ENCODE assay signal across 8 cellular contexts in genomic region chrX:149830192-149830873, GRCh38. TPM values are rescaled to one million over a fixed set of nuclear protein-coding genes. Genes with fewer than 3 reads are reported as not detected.
A peak's percentile ranks its signal among the peaks of the same experiment; 100 is the strongest.
DNase-seq lines count a peak whose midpoint lies in the region; ATAC-seq and TF ChIP-seq lines count a peak whose summit lies in the region.

No MANE protein-coding gene starts in this region.

- H3K4me3 ChIP-seq in heart right ventricle = peak overlapping the region in 6 of 10 donors; percentile 19 to 37 (median 30)

- intact Hi-C loops in heart right ventricle (cut with DNase I) = no loop called here

- peaks cover 56% of the 10 kb centered on the region for H3K27me3 Mint-ChIP-seq in activated T-cell treated with anti-CD3 and anti-CD28 coated beads, Interleukin-2, amount 50 U/mL, for 72 hours (ENCODE audit: low read depth)
- H3K27me3 Mint-ChIP-seq in stimulated activated memory B cell treated with anti-CD40 and anti-IgM and Interleukin-4, amounts not matched to agents 10 μg/mL and 1 μg/mL and 100 μg/mL, for 72 hours = peaks cover 20% of the 10 kb centered on the region

- H3K27ac ChIP-seq in heart right ventricle = no peak overlapping the region

- peaks cover 0 to 71% (median 0%) of the 10 kb centered on the region in 7 donors for H3K27me3 ChIP-seq in heart right ventricle

- ATAC-seq in GM18867 (IDR thresholded peaks at IDR 0.05; ENCODE audit: unreplicated experiment) (peak; percentile 69), HG02885 (IDR thresholded peaks at IDR 0.05; ENCODE audit: poor library complexity, unreplicated experiment) (peak; percentile 51), heart right ventricle (peak in 2 of 8 donors; percentile 27 to 28), HG03280 (IDR thresholded peaks at IDR 0.05; ENCODE audit: unreplicated experiment) (no peak)
- peak; percentile 78 to 87 for ATAC-seq in activated T-cell treated with anti-CD3 and anti-CD28 coated beads, Interleukin-2, amount 50 U/mL, for 72 hours (replicated peaks in 1 of 2)
- ATAC-seq in stimulated activated memory B cell treated with anti-CD40 and anti-IgM and Interleukin-4, amounts not matched to agents 10 μg/mL and 1 μg/mL and 100 μg/mL, for 72 hours = peak; percentile 41

- peak; percentile 23 to 46 for DNase-seq in activated T-cell treated with anti-CD3 and anti-CD28 coated beads, Interleukin-2, amount 50 U/mL, for 72 hours
- DNase-seq in heart right ventricle = no peak
- DNase-seq in RPMI8226 = no peak
- DNase-seq in amygdala (lab: John Stamatoyannopoulos, UW) = no peak

- H3K4me1 Mint-ChIP-seq in activated T-cell treated with anti-CD3 and anti-CD28 coated beads, Interleukin-2, amount 50 U/mL, for 72 hours (ENCODE audit: low read depth) = peaks cover 25% of the 10 kb centered on the region
- peaks cover 33% of the 10 kb centered on the region for H3K4me1 Mint-ChIP-seq in stimulated activated memory B cell treated with anti-CD40 and anti-IgM and Interleukin-4, amounts not matched to agents 10 μg/mL and 1 μg/mL and 100 μg/mL, for 72 hours

- H3K27ac Mint-ChIP-seq in activated T-cell treated with anti-CD3 and anti-CD28 coated beads, Interleukin-2, amount 50 U/mL, for 72 hours = peak overlapping the region; percentile 84
- peak overlapping the region; percentile 80 for H3K27ac Mint-ChIP-seq in stimulated activated memory B cell treated with anti-CD40 and anti-IgM and Interleukin-4, amounts not matched to agents 10 μg/mL and 1 μg/mL and 100 μg/mL, for 72 hours

- H3K36me3 ChIP-seq in heart right ventricle = no peaks in the 10 kb centered on the region

- no peak for TF ChIP-seq CTCF in heart right ventricle (IDR thresholded peaks at IDR 0.05)

- H3K4me3 Mint-ChIP-seq in activated T-cell treated with anti-CD3 and anti-CD28 coated beads, Interleukin-2, amount 50 U/mL, for 72 hours = peak overlapping the region; percentile 71 to 86
- H3K4me3 Mint-ChIP-seq in stimulated activated memory B cell treated with anti-CD40 and anti-IgM and Interleukin-4, amounts not matched to agents 10 μg/mL and 1 μg/mL and 100 μg/mL, for 72 hours = peak overlapping the region; percentile 79

- no peaks in the 10 kb centered on the region for H3K9me3 Mint-ChIP-seq in activated T-cell treated with anti-CD3 and anti-CD28 coated beads, Interleukin-2, amount 50 U/mL, for 72 hours
- no peaks in the 10 kb centered on the region for H3K9me3 Mint-ChIP-seq in stimulated activated memory B cell treated with anti-CD40 and anti-IgM and Interleukin-4, amounts not matched to agents 10 μg/mL and 1 μg/mL and 100 μg/mL, for 72 hours

- WGBS in heart right ventricle, 2 donors = 4% methylated on average over 18 of the region's 18 CpGs

- H3K4me1 ChIP-seq in heart right ventricle = no peaks in the 10 kb centered on the region

- H3K9me3 ChIP-seq in heart right ventricle = no peaks in the 10 kb centered on the region

- no peaks in the 10 kb centered on the region for H3K36me3 Mint-ChIP-seq in activated T-cell treated with anti-CD3 and anti-CD28 coated beads, Interleukin-2, amount 50 U/mL, for 72 hours (ENCODE audit: insufficient read depth in 2 of 2)
- no peaks in the 10 kb centered on the region for H3K36me3 Mint-ChIP-seq in stimulated activated memory B cell treated with anti-CD40 and anti-IgM and Interleukin-4, amounts not matched to agents 10 μg/mL and 1 μg/mL and 100 μg/mL, for 72 hours

RNA-seq across cellular contexts. Expression of gene MAGEA9, which starts 48.6 kb away (rescaled TPM):
- total RNA-seq in activated T-cell treated with anti-CD3 and anti-CD28 coated beads, Interleukin-2, amount 50 U/mL, for 72 hours = not detected
- not detected for total RNA-seq in heart right ventricle
- not detected for polyA plus RNA-seq in heart right ventricle

RNA-seq across cellular contexts. Expression of gene MAGEA8, which starts 50.6 kb away (rescaled TPM):
- not detected for total RNA-seq in activated T-cell treated with anti-CD3 and anti-CD28 coated beads, Interleukin-2, amount 50 U/mL, for 72 hours
- not detected for total RNA-seq in heart right ventricle
- not detected for polyA plus RNA-seq in heart right ventricle

RNA-seq across cellular contexts. Expression of gene HSFX1, which starts 56.5 kb away (rescaled TPM):
- total RNA-seq in activated T-cell treated with anti-CD3 and anti-CD28 coated beads, Interleukin-2, amount 50 U/mL, for 72 hours = under 1 TPM; 0.67 to 1.00 TPM
- total RNA-seq in heart right ventricle = 1 to 10 TPM in 9 of 10 donors, under 1 TPM in 1; 0.51 to 3.3 (median 2.6) TPM
- under 1 TPM; 0.58 to 0.66 TPM for polyA plus RNA-seq in heart right ventricle

Comparison
In these comparisons a context has a peak if more than half of its experiments do, and no peak if none do; other contexts are left out.
1. DNase-seq: peak in activated T-cell treated with anti-CD3 and anti-CD28 coated beads, Interleukin-2, amount 50 U/mL, for 72 hours (2 of 2); none in heart right ventricle (0 of 2), RPMI8226 (single experiment) and amygdala (0 of 56).